Comparison of ENCODE assay signal across 12 cellular contexts in genomic region chr12:124456133-124456651, GRCh38.
DNase-seq lines count a peak whose midpoint lies in the region; ATAC-seq and TF ChIP-seq lines count a peak whose summit lies in the region.
"Had no signal": no experiment of that assay in that cellular context is flagged by ENCODE, and none has a peak within 500 bp of the region (broad histone marks: within the 10 kb centered on the region; RNA-seq: fewer than 3 reads in every experiment).

No MANE protein-coding gene starts in this region.

- DNase-seq in Right ventricle myocardium superior, result peak; percentile 37
- no peak for DNase-seq in left cardiac atrium
- no peak for DNase-seq in immature natural killer cell
- no peak for DNase-seq in type B pancreatic cell (ENCODE audit: extremely low spot score, unreplicated experiment)
- no peak for DNase-seq in HuH-7 (ENCODE audit: low spot score)
- DNase-seq in DMS153 treated with DMSO at 0.1 percent for 48 hours (lab: John Stamatoyannopoulos, UW; ENCODE audit: unreplicated experiment), result no peak
- DNase-seq: mesenchymal stem cell; stimulated activated naive B cell treated with anti-CD40 and anti-IgM and Interleukin-4, amounts not matched to agents 10 μg/mL and 1 μg/mL and 100 μg/mL, for 72 hours had no signal

- peak overlapping the region; percentile 61 to 83 (median 79) for H3K4me3 Mint-ChIP-seq in immature natural killer cell
- no peak overlapping the region for H3K4me3 Mint-ChIP-seq in type B pancreatic cell

- H3K36me3 Mint-ChIP-seq in immature natural killer cell (peaks cover 4 to 9% (median 8%) of the 10 kb centered on the region in 3 donors), type B pancreatic cell (peaks cover 12% of the 10 kb centered on the region)

- no peaks in the 10 kb centered on the region for H3K9me2 ChIP-seq in SU-DHL-6 (replicated peaks; ENCODE audit: insufficient read depth, low read length)

- no peak overlapping the region for H3K4me3 ChIP-seq in SU-DHL-6 (ENCODE audit: insufficient read depth, low read length, poor library complexity, severe bottlenecking)

- H3K9ac ChIP-seq in SU-DHL-6 (ENCODE audit: low read length), result no peak overlapping the region

- no peak overlapping the region for H3K27ac ChIP-seq in SU-DHL-6 (ENCODE audit: low read depth, low read length)
- H3K27ac ChIP-seq: C4-2B, epithelial cell of prostate had no signal

- H3K9me3 ChIP-seq in SU-DHL-6 (ENCODE audit: insufficient read depth, low read length), result no peaks in the 10 kb centered on the region

- TF ChIP-seq CTCF in SU-DHL-6 (IDR thresholded peaks at IDR 0.05; ENCODE audit: insufficient read depth, low read length, poor library complexity, severe bottlenecking), result no peak
- no peak for TF ChIP-seq CTCF in type B pancreatic cell (conservative IDR thresholded peaks at IDR 0.05)

- H3K36me3 ChIP-seq in SU-DHL-6 (ENCODE audit: low read length), result no peaks in the 10 kb centered on the region

- no peaks in the 10 kb centered on the region for H3K9me3 Mint-ChIP-seq in immature natural killer cell
- no peaks in the 10 kb centered on the region for H3K9me3 Mint-ChIP-seq in type B pancreatic cell

- H3K27me3 ChIP-seq in SU-DHL-6 (ENCODE audit: low read length), result no peaks in the 10 kb centered on the region

- ATAC-seq in Right ventricle myocardium superior (ENCODE audit: poor library complexity) (no peak), left cardiac atrium (no peak), GM21723 (IDR thresholded peaks at IDR 0.05; ENCODE audit: unreplicated experiment) (no peak)

- peaks cover 5 to 26% (median 9%) of the 10 kb centered on the region in 3 donors for H3K27me3 Mint-ChIP-seq in immature natural killer cell (ENCODE audit: low read depth in 3 of 3)
- no peaks in the 10 kb centered on the region for H3K27me3 Mint-ChIP-seq in type B pancreatic cell
- H3K27me3 Mint-ChIP-seq: stimulated activated naive B cell treated with anti-CD40 and anti-IgM and Interleukin-4, amounts not matched to agents 10 μg/mL and 1 μg/mL and 100 μg/mL, for 72 hours had no signal

- H4K20me1 ChIP-seq in SU-DHL-6 (ENCODE audit: low read depth, low read length), result no peaks in the 10 kb centered on the region; the same call in 1 of the 2 replicates

- peak overlapping the region; percentile 91 to 97 (median 92) for H3K27ac Mint-ChIP-seq in immature natural killer cell
- peak overlapping the region; percentile 26 for H3K27ac Mint-ChIP-seq in type B pancreatic cell

- H2AFZ ChIP-seq in SU-DHL-6 (ENCODE audit: low read depth, low read length, severe bottlenecking), result no peak overlapping the region

- peaks cover 79 to 82% of the 10 kb centered on the region in 2 donors for H3K4me1 Mint-ChIP-seq in immature natural killer cell
- peaks cover 14% of the 10 kb centered on the region for H3K4me1 Mint-ChIP-seq in type B pancreatic cell (ENCODE audit: unreplicated experiment)

- intact Hi-C loops in Right ventricle myocardium superior (cut with DNase I) (no loop called here), left cardiac atrium (cut with DNase I) (loop anchor here in 1 of 2 donors (10.0 kb wide), 2 partner anchors 49 to 91 kb away; no protein-coding TSS in a partner anchor)

- H3K4me2 ChIP-seq in SU-DHL-6 (ENCODE audit: low read depth, low read length, poor library complexity, severe bottlenecking), result peak overlapping the region; percentile 44

- H3F3A ChIP-seq in SU-DHL-6 (ENCODE audit: insufficient read depth), result no peaks in the 10 kb centered on the region

- no peaks in the 10 kb centered on the region for H3K79me2 ChIP-seq in SU-DHL-6 (ENCODE audit: insufficient read depth, low read length)
